In the genomic region with DNA sequence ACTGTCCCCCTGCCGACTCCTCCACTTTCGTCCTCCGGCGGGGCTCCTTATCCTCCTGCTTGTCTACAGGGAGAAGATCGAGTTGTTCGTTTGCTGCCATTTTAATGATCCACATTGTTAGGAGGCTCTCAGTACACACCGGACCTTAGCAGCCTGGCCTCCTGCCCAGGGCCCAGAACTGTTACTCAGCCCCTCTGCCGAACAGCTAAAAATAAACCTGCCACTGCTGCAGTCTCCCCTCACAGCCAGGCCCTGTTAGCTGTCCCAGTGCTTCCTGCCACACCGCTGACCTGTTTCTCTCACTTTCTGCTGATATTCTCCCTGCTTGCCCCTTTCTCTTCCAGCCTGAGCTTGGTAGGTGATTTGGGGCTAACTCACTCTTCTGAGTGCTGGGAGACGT, we compare ENCODE assay signal across 10 cellular contexts. TPM values are rescaled to one million over a fixed set of nuclear protein-coding genes. Genes with fewer than 3 reads are reported as not detected.
DNase-seq lines count a peak whose midpoint lies in the region; ATAC-seq, FAIRE-seq and TF ChIP-seq lines count a peak whose summit lies in the region.
"Had no signal": no experiment of that assay in that cellular context is flagged by ENCODE, and none has a peak within 500 bp of the region (broad histone marks: within the 10 kb centered on the region; RNA-seq: fewer than 3 reads in every experiment).

No MANE protein-coding gene starts in this region.

- no peak for FAIRE-seq in small intestine (lab: Jason Lieb, UNC)
- FAIRE-seq: endometrium, GM12891 had no signal

- H3K36me3 ChIP-seq in ascending aorta = peaks cover 0 to 4% of the 10 kb centered on the region in 2 donors
- no peaks in the 10 kb centered on the region for H3K36me3 ChIP-seq in gastrocnemius medialis
- H3K36me3 ChIP-seq in small intestine (ENCODE audit: control insufficient read depth in 2 of 2, insufficient read depth in 2 of 2, low read length in 2 of 2) = peaks cover 0 to 5% of the 10 kb centered on the region in 2 donors

- H3K27me3 ChIP-seq in ascending aorta (no peaks in the 10 kb centered on the region), gastrocnemius medialis (no peaks in the 10 kb centered on the region), small intestine (ENCODE audit: control insufficient read depth in 2 of 2, insufficient read depth in 2 of 2, low read length in 2 of 2) (no peaks in the 10 kb centered on the region)

- peak; percentile 57 to 60 for TF ChIP-seq POLR2A in gastrocnemius medialis (IDR thresholded peaks at IDR 0.05)

- H3K9me3 ChIP-seq in ascending aorta (no peaks in the 10 kb centered on the region), gastrocnemius medialis (no peaks in the 10 kb centered on the region), small intestine (ENCODE audit: control insufficient read depth, low read depth) (no peaks in the 10 kb centered on the region)

- TF ChIP-seq CTCF in ascending aorta (IDR thresholded peaks at IDR 0.05) (no peak), gastrocnemius medialis (IDR thresholded peaks at IDR 0.05 in 4 of 5, conservative IDR thresholded peaks at IDR 0.05 in 1 of 5) (no peak)

- peak; percentile 74 for DNase-seq in GM03348 (ENCODE audit: low spot score)
- peak; percentile 51 to 93 for DNase-seq in ascending aorta (ENCODE audit: low spot score in 2 of 2)
- peak; percentile 94 for DNase-seq in left ventricle myocardium superior
- peak; percentile 81 to 93 for DNase-seq in gastrocnemius medialis
- no peak for DNase-seq in ecto neural progenitor cell (ENCODE audit: low spot score)
- DNase-seq in activated CD4-positive, alpha-beta T cell treated with anti-CD3 and anti-CD28 coated beads, Interleukin-2, amount 50 U/mL, for 4 hours = no peak
- no peak for DNase-seq in small intestine
- no peak for DNase-seq in germinal center (ENCODE audit: low spot score)

- H3K4me3 ChIP-seq in ascending aorta (peak overlapping the region in 1 of 2 donors; percentile 42), gastrocnemius medialis (peak overlapping the region; percentile 34 to 55 (median 37)), small intestine (ENCODE audit: low read depth in 1 of 2, low read length in 2 of 2) (no peak overlapping the region)

- 52 to 70% (median 60%) methylated on average over 10 of the region's 10 CpGs for WGBS in small intestine, 3 donors

- intact Hi-C loops in ascending aorta (cut with DNase I) = loop anchor here (1.0 to 2.0 kb wide), 3 partner anchors 8 to 30 kb away; no protein-coding TSS in a partner anchor
- intact Hi-C loops in left ventricle myocardium superior (cut with micrococcal nuclease) = no loop called here
- intact Hi-C loops in gastrocnemius medialis (cut with DNase I; ENCODE audit: low total_unique reads) = loop anchor here (2.0 to 10.0 kb wide), 4 partner anchors 30 to 1122 kb away; no protein-coding TSS in a partner anchor

- ATAC-seq in left ventricle myocardium superior (peak; percentile 83), gastrocnemius medialis (peak; percentile 60 to 67)

- in situ Hi-C loops in gastrocnemius medialis (cut with MboI; ENCODE audit: low sequenced_read_pairs in 4 of 4) = loop anchor here in 1 of 4 donors (25.0 kb wide), 1 partner anchor 1119 kb away; no protein-coding TSS in a partner anchor

- peaks cover 36 to 80% of the 10 kb centered on the region in 2 donors for H3K4me1 ChIP-seq in ascending aorta
- peaks cover 100% of the 10 kb centered on the region in 2 donors for H3K4me1 ChIP-seq in gastrocnemius medialis
- H3K4me1 ChIP-seq in small intestine (ENCODE audit: control insufficient read depth in 2 of 2, insufficient read depth in 1 of 2, low read depth in 1 of 2, low read length in 1 of 2) = peaks cover 11 to 35% of the 10 kb centered on the region in 2 donors

- H3K27ac ChIP-seq in ascending aorta (peak overlapping the region; percentile 89 to 92), gastrocnemius medialis (peak overlapping the region; percentile 93 to 98 (median 96)), small intestine (ENCODE audit: low read depth in 1 of 2, low read length in 1 of 2) (peak overlapping the region in 1 of 2 donors; percentile 65)

RNA-seq across cellular contexts. Expression of gene MAPKAPK2, which starts 8.3 kb away (rescaled TPM):
- 35.3 TPM for total RNA-seq in ascending aorta
- total RNA-seq in left ventricle myocardium superior = 228 TPM
- 100 to 1,000 TPM; 115 to 207 (median 140) TPM for total RNA-seq in gastrocnemius medialis
- polyA plus RNA-seq in small intestine = 10 to 100 TPM; 56.4 to 93.5 (median 85.0) TPM

RNA-seq across cellular contexts. Expression of gene DYRK3, which starts 57.7 kb away (rescaled TPM):
- total RNA-seq in ascending aorta (17.9 TPM), left ventricle myocardium superior (22.2 TPM), gastrocnemius medialis (1 to 10 TPM in 2 of 4 donors, under 1 TPM in 2; 0.85 to 1.8 (median 1.0) TPM)
- polyA plus RNA-seq in small intestine = 1 to 10 TPM in 1 of 3 donors, under 1 TPM in 2; 0.45 to 1.7 (median 0.54) TPM

Comparison
In these comparisons a context has a peak if more than half of its experiments do, and no peak if none do; other contexts are left out.
1. DNase-seq: peak in GM03348 (single experiment), ascending aorta (2 of 2), left ventricle myocardium superior (single experiment) and gastrocnemius medialis (2 of 2); none in ecto neural progenitor cell (single experiment), activated CD4-positive, alpha-beta T cell treated with anti-CD3 and anti-CD28 coated beads, Interleukin-2, amount 50 U/mL, for 4 hours (0 of 2), small intestine (single experiment) and germinal center (single experiment).
2. H3K4me3 ChIP-seq: peak in gastrocnemius medialis (4 of 4); none in small intestine (0 of 2).